ENCODE assay signal across 16 cellular contexts in the genomic region with DNA sequence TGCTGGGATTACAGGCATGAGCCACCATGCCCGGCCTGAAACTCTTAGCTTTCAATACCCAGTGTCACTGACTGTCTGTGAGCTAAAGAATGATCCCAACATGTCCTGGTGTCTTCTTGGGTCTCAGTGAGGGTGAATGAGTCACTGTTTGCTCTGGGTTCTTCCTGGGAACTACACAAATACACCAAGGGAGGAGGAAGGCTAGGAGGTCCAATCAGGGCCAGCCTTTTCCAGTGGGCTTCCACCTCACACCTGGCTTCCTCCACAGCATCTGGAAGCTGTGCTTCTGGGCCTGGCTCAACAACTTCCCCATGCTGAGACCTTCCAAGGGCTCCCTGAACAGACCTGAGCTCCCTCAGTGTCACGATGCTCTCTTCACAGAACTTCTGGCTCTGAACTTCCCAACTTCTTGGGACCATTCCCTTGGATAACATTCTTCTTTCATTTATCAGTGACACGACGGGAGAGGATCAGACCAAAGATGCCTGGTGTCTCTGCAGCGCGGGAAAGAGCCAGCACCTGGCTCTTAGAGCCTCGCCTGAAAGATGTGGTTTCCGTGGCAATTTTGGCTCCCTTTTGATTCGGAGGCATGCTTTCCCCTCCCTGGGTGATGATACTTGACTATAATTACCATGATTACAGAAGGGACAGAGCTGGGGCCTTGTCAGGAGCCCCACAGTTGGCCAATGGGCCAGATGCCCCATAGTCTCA. TPM values are rescaled to one million over a fixed set of nuclear protein-coding genes. Genes with fewer than 3 reads are reported as not detected.
DNase-seq lines count a peak whose midpoint lies in the region; ATAC-seq, FAIRE-seq and TF ChIP-seq lines count a peak whose summit lies in the region.
"Had no signal": no experiment of that assay in that cellular context is flagged by ENCODE, and none has a peak within 500 bp of the region (broad histone marks: within the 10 kb centered on the region; RNA-seq: fewer than 3 reads in every experiment).

No MANE protein-coding gene starts in this region.

- no peak for TF ChIP-seq CTCF in natural killer cell (IDR thresholded peaks at IDR 0.05)
- TF ChIP-seq CTCF in astrocyte (IDR thresholded peaks at IDR 0.05; ENCODE audit: insufficient read depth, low read depth, low read length): no peak
- TF ChIP-seq CTCF in upper lobe of right lung (IDR thresholded peaks at IDR 0.05): no peak

- no peaks in the 10 kb centered on the region for H3K9me3 Mint-ChIP-seq in natural killer cell treated with Interleukin-12 subunit alpha and Interleukin-12 subunit beta and Interleukin-15 and Interleukin-18, amount 100 ng/mL, for 72 hours
- H3K9me3 Mint-ChIP-seq in natural killer cell (no peaks in the 10 kb centered on the region), astrocyte (ENCODE audit: unreplicated experiment) (no peaks in the 10 kb centered on the region)
- H3K9me3 Mint-ChIP-seq: nephron; stimulated activated naive B cell treated with anti-CD40 and anti-IgM and Interleukin-4, amounts not matched to agents 10 μg/mL and 1 μg/mL and 100 μg/mL, for 72 hours; T-helper 1 cell treated with Interleukin-12 subunit alpha and Interleukin-12 subunit beta and Interleukin-4 antibody, amounts not matched to agents 30 μg/mL and 1 μg/mL, for 36 hours had no signal

- H3K27me3 Mint-ChIP-seq in natural killer cell treated with Interleukin-12 subunit alpha and Interleukin-12 subunit beta and Interleukin-15 and Interleukin-18, amount 100 ng/mL, for 72 hours: no peaks in the 10 kb centered on the region
- H3K27me3 Mint-ChIP-seq in natural killer cell (ENCODE audit: low read depth in 2 of 2) (no peaks in the 10 kb centered on the region), astrocyte (ENCODE audit: low read depth, unreplicated experiment) (no peaks in the 10 kb centered on the region)
- H3K27me3 Mint-ChIP-seq: stimulated activated naive B cell treated with anti-CD40 and anti-IgM and Interleukin-4, amounts not matched to agents 10 μg/mL and 1 μg/mL and 100 μg/mL, for 72 hours had no signal

- H3K27ac ChIP-seq in astrocyte (ENCODE audit: low read depth, low read length) (no peak overlapping the region), upper lobe of right lung (no peak overlapping the region)

- intact Hi-C loops in natural killer cell (cut with micrococcal nuclease) (no loop called here), upper lobe of right lung (cut with DNase I) (no loop called here)

- H3K4me1 ChIP-seq in astrocyte (ENCODE audit: insufficient read depth, low read length): no peaks in the 10 kb centered on the region
- no peaks in the 10 kb centered on the region for H3K4me1 ChIP-seq in upper lobe of right lung

- no peak overlapping the region for H3K4me3 Mint-ChIP-seq in natural killer cell treated with Interleukin-12 subunit alpha and Interleukin-12 subunit beta and Interleukin-15 and Interleukin-18, amount 100 ng/mL, for 72 hours
- H3K4me3 Mint-ChIP-seq in natural killer cell: no peak overlapping the region
- H3K4me3 Mint-ChIP-seq in astrocyte (ENCODE audit: unreplicated experiment): peak overlapping the region; percentile 9
- H3K4me3 Mint-ChIP-seq: nephron; stimulated activated naive B cell treated with anti-CD40 and anti-IgM and Interleukin-4, amounts not matched to agents 10 μg/mL and 1 μg/mL and 100 μg/mL, for 72 hours; T-helper 1 cell treated with Interleukin-12 subunit alpha and Interleukin-12 subunit beta and Interleukin-4 antibody, amounts not matched to agents 30 μg/mL and 1 μg/mL, for 36 hours had no signal

- no peaks in the 10 kb centered on the region for H3K27me3 ChIP-seq in astrocyte (ENCODE audit: insufficient read depth, low read length)
- H3K27me3 ChIP-seq in upper lobe of right lung: no peaks in the 10 kb centered on the region

- peak; percentile 44 for DNase-seq in natural killer cell treated with Interleukin-12 subunit alpha and Interleukin-12 subunit beta and Interleukin-15 and Interleukin-18, amount 100 ng/mL, for 72 hours (ENCODE audit: low spot score)
- DNase-seq in natural killer cell: no peak
- DNase-seq in NCI-H2107 treated with DMSO at 0.1 percent for 48 hours (lab: John Stamatoyannopoulos, UW; ENCODE audit: unreplicated experiment): peak; percentile 95
- no peak for DNase-seq in astrocyte (ENCODE audit: low read depth)
- peak; percentile 8 for DNase-seq in upper lobe of right lung
- DNase-seq in urothelium cell line (ENCODE audit: low spot score): no peak
- no peak for DNase-seq in D341Med (ENCODE audit: low spot score)
- DNase-seq: central memory CD4-positive, alpha-beta T cell; left cardiac atrium; MV-4-11; OCI-M1; stimulated activated CD4-positive, alpha-beta T cell treated with anti-CD3 and anti-CD28 coated beads, Interleukin-4, amount 100 ng/mL, for 24 hours; stimulated activated naive B cell treated with anti-CD40 and anti-IgM and Interleukin-4, amounts not matched to agents 10 μg/mL and 1 μg/mL and 100 μg/mL, for 72 hours had no signal

- ATAC-seq in natural killer cell treated with Interleukin-12 subunit alpha and Interleukin-12 subunit beta and Interleukin-15 and Interleukin-18, amount 100 ng/mL, for 72 hours: no peak
- ATAC-seq in natural killer cell (no peak), upper lobe of right lung (no peak), HG03175 (IDR thresholded peaks at IDR 0.05; ENCODE audit: unreplicated experiment) (no peak)
- ATAC-seq: stimulated activated naive B cell treated with anti-CD40 and anti-IgM and Interleukin-4, amounts not matched to agents 10 μg/mL and 1 μg/mL and 100 μg/mL, for 72 hours had no signal

- peaks cover 11% of the 10 kb centered on the region for H3K36me3 Mint-ChIP-seq in natural killer cell treated with Interleukin-12 subunit alpha and Interleukin-12 subunit beta and Interleukin-15 and Interleukin-18, amount 100 ng/mL, for 72 hours
- peaks cover 16% of the 10 kb centered on the region for H3K36me3 Mint-ChIP-seq in natural killer cell
- peaks cover 21% of the 10 kb centered on the region for H3K36me3 Mint-ChIP-seq in astrocyte (ENCODE audit: low read depth, unreplicated experiment)

- H3K36me3 ChIP-seq in astrocyte (ENCODE audit: insufficient read depth, low read length) (peaks cover 7% of the 10 kb centered on the region), upper lobe of right lung (peaks cover 80% of the 10 kb centered on the region)

- FAIRE-seq in astrocyte (lab: Jason Lieb, UNC) (no peak), urothelium cell line (lab: Jason Lieb, UNC) (no peak)

- no peak overlapping the region for H3K27ac Mint-ChIP-seq in natural killer cell treated with Interleukin-12 subunit alpha and Interleukin-12 subunit beta and Interleukin-15 and Interleukin-18, amount 100 ng/mL, for 72 hours
- no peak overlapping the region for H3K27ac Mint-ChIP-seq in natural killer cell
- H3K27ac Mint-ChIP-seq in astrocyte (ENCODE audit: unreplicated experiment): no peak overlapping the region
- H3K27ac Mint-ChIP-seq: stimulated activated naive B cell treated with anti-CD40 and anti-IgM and Interleukin-4, amounts not matched to agents 10 μg/mL and 1 μg/mL and 100 μg/mL, for 72 hours; T-helper 1 cell treated with Interleukin-12 subunit alpha and Interleukin-12 subunit beta and Interleukin-4 antibody, amounts not matched to agents 30 μg/mL and 1 μg/mL, for 36 hours had no signal

- no peaks in the 10 kb centered on the region for H3K4me1 Mint-ChIP-seq in natural killer cell treated with Interleukin-12 subunit alpha and Interleukin-12 subunit beta and Interleukin-15 and Interleukin-18, amount 100 ng/mL, for 72 hours (ENCODE audit: low read depth in 2 of 2)
- H3K4me1 Mint-ChIP-seq in natural killer cell (no peaks in the 10 kb centered on the region), astrocyte (ENCODE audit: low read depth, unreplicated experiment) (no peaks in the 10 kb centered on the region)
- H3K4me1 Mint-ChIP-seq: stimulated activated naive B cell treated with anti-CD40 and anti-IgM and Interleukin-4, amounts not matched to agents 10 μg/mL and 1 μg/mL and 100 μg/mL, for 72 hours had no signal

- no peak overlapping the region for H2AFZ ChIP-seq in astrocyte (ENCODE audit: low read depth, low read length)

- H3K4me3 ChIP-seq in astrocyte (ENCODE audit: insufficient read depth, low read depth, low read length) (no peak overlapping the region), upper lobe of right lung (no peak overlapping the region)

- peaks cover 18% of the 10 kb centered on the region for H4K20me1 ChIP-seq in astrocyte (ENCODE audit: insufficient read depth, low read length)

- H3K9me3 ChIP-seq in astrocyte (ENCODE audit: insufficient read depth, low read depth, low read length): no peaks in the 10 kb centered on the region
- H3K9me3 ChIP-seq in upper lobe of right lung: no peaks in the 10 kb centered on the region

- H3K9ac ChIP-seq in astrocyte (ENCODE audit: low read length): no peak overlapping the region

- no peaks in the 10 kb centered on the region for H3K79me2 ChIP-seq in astrocyte (ENCODE audit: insufficient read depth, low read length)

- H3K4me2 ChIP-seq in astrocyte (ENCODE audit: low read length): no peak overlapping the region

RNA-seq across cellular contexts. Expression of a gene that starts 22.3 kb away (rescaled TPM):
- total RNA-seq in natural killer cell treated with Interleukin-12 subunit alpha and Interleukin-12 subunit beta and Interleukin-15 and Interleukin-18, amount 100 ng/mL, for 72 hours: under 1 TPM; 0.75 to 0.81 TPM
- 1 to 10 TPM; 2.2 to 6.5 (median 3.7) TPM for total RNA-seq in natural killer cell
- total RNA-seq in astrocyte: 0.27 and 0.43 TPM in 2 replicates
- 0.35 TPM for total RNA-seq in upper lobe of right lung

RNA-seq across cellular contexts. Expression of a gene that starts 32.4 kb away (rescaled TPM):
- 1 to 10 TPM; 1.4 to 4.0 TPM for total RNA-seq in natural killer cell treated with Interleukin-12 subunit alpha and Interleukin-12 subunit beta and Interleukin-15 and Interleukin-18, amount 100 ng/mL, for 72 hours
- total RNA-seq in natural killer cell (10 to 100 TPM in 1 of 3 donors, 1 to 10 TPM in 2; 4.5 to 10.6 (median 6.3) TPM), astrocyte (277 and 325 TPM in 2 replicates), upper lobe of right lung (24.7 TPM)

Comparison
In these comparisons a context has a peak if more than half of its experiments do, and no peak if none do; other contexts are left out.
1. DNase-seq: peak in natural killer cell treated with Interleukin-12 subunit alpha and Interleukin-12 subunit beta and Interleukin-15 and Interleukin-18, amount 100 ng/mL, for 72 hours (single experiment), NCI-H2107 treated with DMSO at 0.1 percent for 48 hours (single experiment) and upper lobe of right lung (single experiment); none in natural killer cell (single experiment), astrocyte (single experiment), urothelium cell line (single experiment) and D341Med (single experiment).
2. RNA of a gene that starts 32.4 kb away (total RNA-seq): 277 to 325 TPM in astrocyte; 24.7 TPM in upper lobe of right lung (single experiment), 4.5 to 10.6 TPM in natural killer cell and 1.4 to 4.0 TPM in natural killer cell treated with Interleukin-12 subunit alpha and Interleukin-12 subunit beta and Interleukin-15 and Interleukin-18, amount 100 ng/mL, for 72 hours; every median in the first group is over 10 times any median in the second.